ENCODE assay signal across 8 cellular contexts in the genomic region with DNA sequence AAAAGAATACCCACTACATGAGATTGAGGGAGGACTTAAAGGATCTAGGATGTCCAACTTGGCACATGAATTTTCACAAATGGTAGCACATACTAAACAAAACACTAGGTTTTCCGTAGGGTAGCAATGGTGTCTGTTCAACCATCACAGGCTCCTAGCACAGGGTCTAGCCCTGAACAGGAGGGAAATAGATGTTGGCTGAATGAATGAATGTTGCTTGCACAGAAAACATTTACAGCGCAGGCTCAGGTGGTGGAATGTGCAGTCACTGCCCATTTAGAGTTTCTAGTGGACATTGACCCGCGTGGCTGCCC. TPM values are rescaled to one million over a fixed set of nuclear protein-coding genes. Genes with fewer than 3 reads are reported as not detected.
A peak's percentile ranks its signal among the peaks of the same experiment; 100 is the strongest.
DNase-seq lines count a peak whose midpoint lies in the region; ATAC-seq and TF ChIP-seq lines count a peak whose summit lies in the region.

No MANE protein-coding gene starts in this region.

- peaks cover 52% of the 10 kb centered on the region for H3K27me3 Mint-ChIP-seq in endodermal cell (ENCODE audit: insufficient read depth)

- no peaks in the 10 kb centered on the region for H3K9me3 Mint-ChIP-seq in endodermal cell

- peak overlapping the region; percentile 80 for H3K4me3 ChIP-seq in DOHH2 (ENCODE audit: low read length)
- H3K4me3 ChIP-seq in LNCaP clone FGC (ENCODE audit: low read depth, low read length), result peak overlapping the region; percentile 73
- peak overlapping the region; percentile 90 for H3K4me3 ChIP-seq in endodermal cell (ENCODE audit: low read length)
- peak overlapping the region; percentile 91 for H3K4me3 ChIP-seq in retinal pigment epithelial cell (ENCODE audit: low read length)

- no peak overlapping the region for H3K9ac ChIP-seq in endodermal cell (ENCODE audit: extremely low read depth, low read length, poor library complexity, severe bottlenecking)

- H3K79me2 ChIP-seq in DOHH2 (ENCODE audit: control insufficient read depth, low read length), result peaks cover 35% of the 10 kb centered on the region

- peaks cover 16% of the 10 kb centered on the region for H4K20me1 ChIP-seq in DOHH2 (ENCODE audit: control insufficient read depth, insufficient read depth, low read depth, low read length)

- H3F3A ChIP-seq in DOHH2 (ENCODE audit: control insufficient read depth, insufficient read depth), result peaks cover 27% of the 10 kb centered on the region

- peak overlapping the region; percentile 99 for H3K27ac ChIP-seq in DOHH2 (ENCODE audit: low read depth, low read length)
- no peak overlapping the region for H3K27ac ChIP-seq in endodermal cell (ENCODE audit: low read depth, low read length)

- no peak overlapping the region for H3K27ac Mint-ChIP-seq in endodermal cell

- H3K9me3 ChIP-seq in DOHH2 (ENCODE audit: control insufficient read depth, insufficient read depth, low read length), result no peaks in the 10 kb centered on the region
- H3K9me3 ChIP-seq in endodermal cell (ENCODE audit: control insufficient read depth, low read length), result no peaks in the 10 kb centered on the region

- no peaks in the 10 kb centered on the region for H3K36me3 Mint-ChIP-seq in endodermal cell (ENCODE audit: low read depth)

- H3K27me3 ChIP-seq in DOHH2 (ENCODE audit: control insufficient read depth, low read length) (no peaks in the 10 kb centered on the region), endodermal cell (ENCODE audit: control insufficient read depth, insufficient read depth, low read length, poor library complexity, severe bottlenecking) (peaks cover 69% of the 10 kb centered on the region)

- peak; percentile 4 for ATAC-seq in GM21717 (IDR thresholded peaks at IDR 0.05; ENCODE audit: unreplicated experiment)

- H3K4me1 ChIP-seq in DOHH2 (ENCODE audit: control insufficient read depth, low read length), result peaks cover 46% of the 10 kb centered on the region
- H3K4me1 ChIP-seq in endodermal cell (ENCODE audit: control insufficient read depth, insufficient read depth, low read length), result no peaks in the 10 kb centered on the region

- H3K4me1 Mint-ChIP-seq in endodermal cell, result peaks cover 33% of the 10 kb centered on the region

- peaks cover 20% of the 10 kb centered on the region for H3K36me3 ChIP-seq in DOHH2 (ENCODE audit: control insufficient read depth, low read length)
- no peaks in the 10 kb centered on the region for H3K36me3 ChIP-seq in endodermal cell (ENCODE audit: control insufficient read depth, insufficient read depth, low read length)

- H3K4me3 Mint-ChIP-seq in endodermal cell, result peak overlapping the region; percentile 84

- TF ChIP-seq CTCF in DOHH2 (IDR thresholded peaks at IDR 0.05; ENCODE audit: low read depth, low read length, poor library complexity, severe bottlenecking), result no peak
- no peak for TF ChIP-seq CTCF in LNCaP clone FGC (IDR thresholded peaks at IDR 0.05; ENCODE audit: control insufficient read depth, extremely low read depth, insufficient read depth)
- TF ChIP-seq CTCF in endodermal cell (conservative IDR thresholded peaks at IDR 0.05), result no peak
- TF ChIP-seq CTCF in retinal pigment epithelial cell (conservative IDR thresholded peaks at IDR 0.05; ENCODE audit: low read depth, low read length), result no peak

- 12 to 17% methylated on average over 3 to 4 of the region's 4 CpGs for WGBS in endodermal cell (ENCODE audit: insufficient coverage in 1 of 2, insufficient read length in 1 of 2), 2 experiments

- no peaks in the 10 kb centered on the region for H3K9me2 ChIP-seq in DOHH2 (replicated peaks; ENCODE audit: control insufficient read depth, low read length)

- peak overlapping the region; percentile 81 for H3K4me2 ChIP-seq in DOHH2 (ENCODE audit: low read length)

- no peak for DNase-seq in LNCaP clone FGC (ENCODE audit: low read depth)
- no peak for DNase-seq in endodermal cell
- no peak for DNase-seq in retinal pigment epithelial cell (ENCODE audit: low read depth)
- DNase-seq in A172 (ENCODE audit: low spot score), result no peak
- DNase-seq in iPS-NIHi7 (ENCODE audit: extremely low spot score), result no peak
- DNase-seq in iPS-NIHi11 (ENCODE audit: low spot score), result no peak

RNA-seq across cellular contexts. Expression of gene MYCBP2, which starts 1.9 kb away (rescaled TPM):
- 10 to 100 TPM; 32.5 to 32.9 TPM for total RNA-seq in endodermal cell
- 23.6 TPM for polyA plus RNA-seq in endodermal cell (2013, experiment 1 of 2)
- polyA plus RNA-seq in endodermal cell (2013, experiment 2 of 2), result 25.3 TPM
- 22.6 and 23.7 TPM in 2 replicates for total RNA-seq in A172 (2014; rRNA removed; shearing (Covaris generic))
